Comparison of ENCODE assay signal across 1 cellular context in the genomic region with DNA sequence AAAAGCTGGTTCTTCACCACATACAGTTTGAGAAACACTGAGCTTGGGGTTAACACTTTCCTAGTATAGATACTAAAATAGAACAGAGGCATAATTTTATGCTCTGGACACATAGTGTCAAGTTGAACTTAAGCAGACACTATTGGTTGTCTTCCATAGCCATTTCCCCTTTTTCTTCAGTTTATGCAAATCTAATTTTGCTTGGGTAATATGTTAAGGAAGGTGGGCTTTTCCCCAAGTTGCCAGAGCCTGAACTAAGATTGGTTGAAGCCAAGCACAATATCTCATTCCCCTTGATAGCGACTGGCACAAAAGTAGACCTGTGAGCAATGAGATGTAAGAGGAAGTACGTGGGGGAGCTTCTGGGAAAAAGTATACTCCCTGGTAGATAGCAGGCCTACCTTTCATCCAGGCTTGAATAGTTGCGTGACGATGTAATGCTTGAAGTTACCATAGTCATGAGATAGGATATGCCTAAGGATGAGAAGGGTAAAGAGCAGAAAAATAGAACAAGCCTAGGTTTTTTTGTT.
TF ChIP-seq lines count a peak whose summit lies in the region.

No MANE protein-coding gene starts in this region.

TF ChIP-seq in HepG2, 621 proteins besides CTCF, POLR2A, EP300 and RAD21:
- TF ChIP-seq, protein P1, sequence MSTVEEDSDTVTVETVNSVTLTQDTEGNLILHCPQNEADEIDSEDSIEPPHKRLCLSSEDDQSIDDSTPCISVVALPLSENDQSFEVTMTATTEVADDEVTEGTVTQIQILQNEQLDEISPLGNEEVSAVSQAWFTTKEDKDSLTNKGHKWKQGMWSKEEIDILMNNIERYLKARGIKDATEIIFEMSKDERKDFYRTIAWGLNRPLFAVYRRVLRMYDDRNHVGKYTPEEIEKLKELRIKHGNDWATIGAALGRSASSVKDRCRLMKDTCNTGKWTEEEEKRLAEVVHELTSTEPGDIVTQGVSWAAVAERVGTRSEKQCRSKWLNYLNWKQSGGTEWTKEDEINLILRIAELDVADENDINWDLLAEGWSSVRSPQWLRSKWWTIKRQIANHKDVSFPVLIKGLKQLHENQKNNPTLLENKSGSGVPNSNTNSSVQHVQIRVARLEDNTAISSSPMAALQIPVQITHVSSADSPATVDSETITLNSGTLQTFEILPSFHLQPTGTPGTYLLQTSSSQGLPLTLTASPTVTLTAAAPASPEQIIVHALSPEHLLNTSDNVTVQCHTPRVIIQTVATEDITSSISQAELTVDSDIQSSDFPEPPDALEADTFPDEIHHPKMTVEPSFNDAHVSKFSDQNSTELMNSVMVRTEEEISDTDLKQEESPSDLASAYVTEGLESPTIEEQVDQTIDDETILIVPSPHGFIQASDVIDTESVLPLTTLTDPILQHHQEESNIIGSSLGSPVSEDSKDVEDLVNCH (CRISPR knock-in tag; IDR thresholded peaks at IDR 0.05), result no peak
- TF ChIP-seq SALL2 (CRISPR knock-in tag; IDR thresholded peaks at IDR 0.05), result no peak
TF ChIP-seq in HepG2: peak in this region for 0.
